Comparison of ENCODE assay signal across 31 cellular contexts in the genomic region with DNA sequence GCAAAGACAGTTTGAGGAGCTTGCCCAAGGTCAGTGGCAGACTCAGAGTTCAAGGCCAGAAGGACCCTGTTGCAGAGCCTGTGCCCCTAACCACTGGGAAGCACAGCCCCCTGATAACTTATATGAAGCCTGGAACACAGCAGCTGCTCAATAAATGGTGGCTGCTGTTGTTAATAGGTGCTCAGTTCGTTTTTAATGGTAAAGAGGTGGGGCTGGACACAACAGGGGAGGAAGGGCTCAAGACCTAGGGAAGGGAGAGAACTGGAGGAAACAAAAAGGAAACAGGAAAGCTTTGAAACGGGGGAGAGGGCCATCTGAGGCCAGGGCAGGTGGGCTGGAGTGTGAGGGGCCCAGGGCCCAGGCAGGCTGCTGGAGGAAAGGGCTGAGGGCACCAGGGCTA.
"Had no signal": no experiment of that assay in that cellular context is flagged by ENCODE, and none has a peak within 500 bp of the region (broad histone marks: within the 10 kb centered on the region; RNA-seq: fewer than 3 reads in every experiment).

No MANE protein-coding gene starts in this region.

- H3K9me3 ChIP-seq: adrenal gland, body of pancreas, colonic mucosa, esophagus muscularis mucosa, gastroesophageal sphincter had no signal

- H3K27ac Mint-ChIP-seq: activated CD4-positive, alpha-beta memory T cell treated with anti-CD3 and anti-CD28 coated beads for 36 hours; activated CD4-positive, alpha-beta T cell treated with anti-CD3 and anti-CD28 coated beads for 36 hours; activated CD4-positive, alpha-beta T cell treated with anti-CD3 and anti-CD28 coated beads, Interleukin-2, amount 10 ng/mL, durations not matched to agents 24 days and 14 days; activated CD8-positive, alpha-beta memory T cell treated with anti-CD3 and anti-CD28 coated beads, Interleukin-2, amount 10 ng/mL, durations not matched to agents 7 days and 5 days; activated CD8-positive, alpha-beta T cell treated with anti-CD3 and anti-CD28 coated beads, Interleukin-2, amount 10 ng/mL, durations not matched to agents 7 days and 5 days; activated naive CD4-positive, alpha-beta T cell treated with anti-CD3 and anti-CD28 coated beads for 36 hours; activated naive CD8-positive, alpha-beta T cell treated with anti-CD3 and anti-CD28 coated beads for 36 hours; activated naive CD8-positive, alpha-beta T cell treated with anti-CD3 and anti-CD28 coated beads, Interleukin-2, amount 50 U/mL, for 24 hours; activated T-helper 1 cell treated with anti-CD3 and anti-CD28 coated beads, Interleukin-12 subunit alpha, Interleukin-12 subunit beta, Interleukin-2, Interleukin-4 antibody, amounts not matched to agents 30 ng/mL and 10 ng/mL and 1 ng/mL, durations not matched to agents 14 hours and 24 hours and 36 hours; activated T-helper 2 cell treated with anti-CD3 and anti-CD28 coated beads, Interferon-gamma antibody, Interleukin-2, Interleukin-4, amounts not matched to agents 10 μg/mL and 5 μg/mL and 100 μg/mL, durations not matched to agents 14 hours and 24 hours and 36 hours; T-helper 17 cell; T-helper 2 cell treated with Interferon-gamma antibody and Interleukin-4, amounts not matched to agents 5 μg/mL and 100 μg/mL, for 36 hours had no signal

- H3K36me3 Mint-ChIP-seq: activated CD4-positive, alpha-beta memory T cell treated with anti-CD3 and anti-CD28 coated beads for 36 hours; activated CD8-positive, alpha-beta memory T cell treated with anti-CD3 and anti-CD28 coated beads, Interleukin-2, amount 10 ng/mL, durations not matched to agents 7 days and 5 days; activated naive CD4-positive, alpha-beta T cell treated with anti-CD3 and anti-CD28 coated beads, Interleukin-2, amount 50 U/mL, for 24 hours; activated naive CD8-positive, alpha-beta T cell treated with anti-CD3 and anti-CD28 coated beads for 36 hours had no signal

- H3K27ac ChIP-seq: adrenal gland, body of pancreas, colonic mucosa, esophagus muscularis mucosa, foreskin keratinocyte, gastroesophageal sphincter had no signal

- H3K4me3 ChIP-seq: adrenal gland, body of pancreas, colonic mucosa, dorsolateral prefrontal cortex, esophagus muscularis mucosa, gastroesophageal sphincter had no signal

- H3K4me1 ChIP-seq: adrenal gland, colonic mucosa, esophagus muscularis mucosa, foreskin keratinocyte, gastroesophageal sphincter had no signal

- DNase-seq: activated CD4-positive, alpha-beta T cell treated with anti-CD3 and anti-CD28 coated beads, Interleukin-2, amount 10 ng/mL, durations not matched to agents 24 days and 14 days; activated CD4-positive, CD25-positive, alpha-beta regulatory T cell; activated CD4-positive, CD25-positive, alpha-beta regulatory T cell treated with anti-CD3 and anti-CD28 coated beads, Interleukin-2, amount 50 U/mL, for 72 hours; activated CD8-positive, alpha-beta memory T cell treated with anti-CD3 and anti-CD28 coated beads, Interleukin-2, amount 10 ng/mL, durations not matched to agents 7 days and 5 days; activated CD8-positive, alpha-beta memory T cell treated with anti-CD3 and anti-CD28 coated beads, Interleukin-2, amount 50 U/mL, for 4 hours; activated CD8-positive, alpha-beta T cell treated with anti-CD3 and anti-CD28 coated beads, Interleukin-2, amount 10 ng/mL, durations not matched to agents 7 days and 5 days; activated effector memory CD4-positive, alpha-beta T cell treated with anti-CD3 and anti-CD28 coated beads, Interleukin-2, amount 50 U/mL, for 16 hours; activated naive CD8-positive, alpha-beta T cell treated with anti-CD3 and anti-CD28 coated beads for 36 hours; activated T-cell treated with anti-CD3 and anti-CD28 coated beads, Interleukin-2, amount 50 U/mL, for 1 hour; adrenal gland; central memory CD4-positive, alpha-beta T cell; cerebellar nuclear complex; colonic mucosa; effector memory CD4-positive, alpha-beta T cell; erythroblast; foreskin keratinocyte; T-helper 1 cell; T-helper 17 cell; T1000 had no signal

- H3K4me3 Mint-ChIP-seq: activated CD4-positive, alpha-beta memory T cell treated with anti-CD3 and anti-CD28 coated beads for 36 hours; activated CD4-positive, alpha-beta T cell treated with anti-CD3 and anti-CD28 coated beads for 36 hours; activated CD4-positive, alpha-beta T cell treated with anti-CD3 and anti-CD28 coated beads, Interleukin-2, amount 10 ng/mL, durations not matched to agents 24 days and 14 days; activated CD8-positive, alpha-beta memory T cell treated with anti-CD3 and anti-CD28 coated beads, Interleukin-2, amount 10 ng/mL, durations not matched to agents 7 days and 5 days; activated CD8-positive, alpha-beta T cell treated with anti-CD3 and anti-CD28 coated beads, Interleukin-2, amount 10 ng/mL, durations not matched to agents 7 days and 5 days; activated naive CD4-positive, alpha-beta T cell treated with anti-CD3 and anti-CD28 coated beads for 36 hours; activated naive CD4-positive, alpha-beta T cell treated with anti-CD3 and anti-CD28 coated beads, Interleukin-2, amount 50 U/mL, for 24 hours; activated naive CD8-positive, alpha-beta T cell treated with anti-CD3 and anti-CD28 coated beads for 36 hours; activated naive CD8-positive, alpha-beta T cell treated with anti-CD3 and anti-CD28 coated beads, Interleukin-2, amount 50 U/mL, for 24 hours; activated T-helper 1 cell treated with anti-CD3 and anti-CD28 coated beads, Interleukin-12 subunit alpha, Interleukin-12 subunit beta, Interleukin-2, Interleukin-4 antibody, amounts not matched to agents 30 ng/mL and 10 ng/mL and 1 ng/mL, durations not matched to agents 14 hours and 24 hours and 36 hours; T-helper 17 cell; T-helper 2 cell treated with Interferon-gamma antibody and Interleukin-4, amounts not matched to agents 5 μg/mL and 100 μg/mL, for 36 hours had no signal

- H3K36me3 ChIP-seq: adrenal gland, colonic mucosa, esophagus muscularis mucosa, gastroesophageal sphincter had no signal

- H3K27me3 ChIP-seq: adrenal gland, body of pancreas, colonic mucosa, dorsolateral prefrontal cortex had no signal

- H3K9me3 Mint-ChIP-seq: activated CD4-positive, alpha-beta memory T cell treated with anti-CD3 and anti-CD28 coated beads for 36 hours; activated CD4-positive, alpha-beta T cell treated with anti-CD3 and anti-CD28 coated beads, Interleukin-2, amount 10 ng/mL, durations not matched to agents 24 days and 14 days; activated naive CD4-positive, alpha-beta T cell treated with anti-CD3 and anti-CD28 coated beads for 36 hours; activated naive CD4-positive, alpha-beta T cell treated with anti-CD3 and anti-CD28 coated beads, Interleukin-2, amount 50 U/mL, for 24 hours; activated naive CD8-positive, alpha-beta T cell treated with anti-CD3 and anti-CD28 coated beads for 36 hours; activated naive CD8-positive, alpha-beta T cell treated with anti-CD3 and anti-CD28 coated beads, Interleukin-2, amount 50 U/mL, for 24 hours; activated T-helper 1 cell treated with anti-CD3 and anti-CD28 coated beads, Interleukin-12 subunit alpha, Interleukin-12 subunit beta, Interleukin-2, Interleukin-4 antibody, amounts not matched to agents 30 ng/mL and 10 ng/mL and 1 ng/mL, durations not matched to agents 14 hours and 24 hours and 36 hours; activated T-helper 2 cell treated with anti-CD3 and anti-CD28 coated beads, Interferon-gamma antibody, Interleukin-2, Interleukin-4, amounts not matched to agents 10 μg/mL and 5 μg/mL and 100 μg/mL, durations not matched to agents 14 hours and 24 hours and 36 hours; T-helper 2 cell treated with Interferon-gamma antibody and Interleukin-4, amounts not matched to agents 5 μg/mL and 100 μg/mL, for 36 hours had no signal

- H3K4me1 Mint-ChIP-seq: activated CD4-positive, alpha-beta T cell treated with anti-CD3 and anti-CD28 coated beads, Interleukin-2, amount 10 ng/mL, durations not matched to agents 24 days and 14 days; activated CD8-positive, alpha-beta memory T cell treated with anti-CD3 and anti-CD28 coated beads, Interleukin-2, amount 10 ng/mL, durations not matched to agents 7 days and 5 days; activated naive CD4-positive, alpha-beta T cell treated with anti-CD3 and anti-CD28 coated beads, Interleukin-2, amount 50 U/mL, for 24 hours; activated naive CD8-positive, alpha-beta T cell treated with anti-CD3 and anti-CD28 coated beads for 36 hours; activated naive CD8-positive, alpha-beta T cell treated with anti-CD3 and anti-CD28 coated beads, Interleukin-2, amount 50 U/mL, for 24 hours had no signal
